Comparison of ENCODE assay signal across 26 cellular contexts in genomic region chr21:46366966-46367365, GRCh38.
"Had no signal": no experiment of that assay in that cellular context is flagged by ENCODE, and none has a peak within 500 bp of the region (broad histone marks: within the 10 kb centered on the region; RNA-seq: fewer than 3 reads in every experiment).

No MANE protein-coding gene starts in this region.

- H3K4me3 ChIP-seq: neural progenitor cell, pancreas, prostate gland, right atrium auricular region, right lobe of liver, sigmoid colon, stomach, thoracic aorta, thyroid gland, tibial nerve, upper lobe of left lung, vagina had no signal

- H3K27ac Mint-ChIP-seq: natural killer cell treated with Interleukin-12 subunit alpha and Interleukin-12 subunit beta and Interleukin-15 and Interleukin-18, amount 100 ng/mL, for 72 hours; neural progenitor cell; stimulated activated effector memory CD8-positive, alpha-beta T cell treated with anti-CD3 and anti-CD28 coated beads, Interleukin-12 subunit alpha, Interleukin-12 subunit beta, amount 100 ng/mL, for 72 hours; stimulated activated naive B cell treated with anti-CD40 and anti-IgM and Interleukin-4, amounts not matched to agents 10 μg/mL and 1 μg/mL and 100 μg/mL, for 72 hours; stimulated activated naive CD8-positive, alpha-beta T cell treated with anti-CD3 and anti-CD28 coated beads, Interleukin-15, Interleukin-2, amounts not matched to agents 100 ng/mL and 50 ng/mL, for 24 hours had no signal

- H3K9me3 ChIP-seq: pancreas, prostate gland, right atrium auricular region, right lobe of liver, sigmoid colon, stomach, thoracic aorta, thyroid gland, tibial nerve, upper lobe of left lung, vagina had no signal

- H3K4me3 Mint-ChIP-seq: natural killer cell treated with Interleukin-12 subunit alpha and Interleukin-12 subunit beta and Interleukin-15 and Interleukin-18, amount 100 ng/mL, for 72 hours; neural progenitor cell; stimulated activated effector memory CD8-positive, alpha-beta T cell treated with anti-CD3 and anti-CD28 coated beads, Interleukin-12 subunit alpha, Interleukin-12 subunit beta, amount 100 ng/mL, for 72 hours; stimulated activated naive B cell treated with anti-CD40 and anti-IgM and Interleukin-4, amounts not matched to agents 10 μg/mL and 1 μg/mL and 100 μg/mL, for 72 hours; stimulated activated naive CD8-positive, alpha-beta T cell treated with anti-CD3 and anti-CD28 coated beads, Interleukin-15, Interleukin-2, amounts not matched to agents 100 ng/mL and 50 ng/mL, for 24 hours had no signal

- H3K9me3 Mint-ChIP-seq: naive thymus-derived CD8-positive, alpha-beta T cell; natural killer cell treated with Interleukin-12 subunit alpha and Interleukin-12 subunit beta and Interleukin-15 and Interleukin-18, amount 100 ng/mL, for 72 hours; neural progenitor cell; stimulated activated effector memory CD8-positive, alpha-beta T cell treated with anti-CD3 and anti-CD28 coated beads, Interleukin-12 subunit alpha, Interleukin-12 subunit beta, amount 100 ng/mL, for 72 hours; stimulated activated naive B cell treated with anti-CD40 and anti-IgM and Interleukin-4, amounts not matched to agents 10 μg/mL and 1 μg/mL and 100 μg/mL, for 72 hours; stimulated activated naive CD8-positive, alpha-beta T cell treated with anti-CD3 and anti-CD28 coated beads, Interleukin-15, Interleukin-2, amounts not matched to agents 100 ng/mL and 50 ng/mL, for 24 hours had no signal

- H3K4me2 ChIP-seq: neural progenitor cell had no signal

- H3K4me1 Mint-ChIP-seq: neural progenitor cell had no signal

- H3K4me1 ChIP-seq: neural progenitor cell, pancreas, prostate gland, right lobe of liver, sigmoid colon, stomach, thyroid gland, tibial nerve, vagina had no signal

- H2AFZ ChIP-seq: neural progenitor cell had no signal

- H3K36me3 ChIP-seq: neural progenitor cell had no signal

- H3K27ac ChIP-seq: neural progenitor cell, pancreas, prostate gland, right atrium auricular region, right lobe of liver, sigmoid colon, stomach, thoracic aorta, thyroid gland, tibial nerve, upper lobe of left lung, vagina had no signal

- H3K27me3 ChIP-seq: neural progenitor cell, pancreas, right atrium auricular region, right lobe of liver, sigmoid colon, stomach, thyroid gland, tibial nerve, upper lobe of left lung, vagina had no signal

- H3K27me3 Mint-ChIP-seq: naive thymus-derived CD8-positive, alpha-beta T cell; natural killer cell treated with Interleukin-12 subunit alpha and Interleukin-12 subunit beta and Interleukin-15 and Interleukin-18, amount 100 ng/mL, for 72 hours; stimulated activated naive B cell treated with anti-CD40 and anti-IgM and Interleukin-4, amounts not matched to agents 10 μg/mL and 1 μg/mL and 100 μg/mL, for 72 hours; stimulated activated naive CD8-positive, alpha-beta T cell treated with anti-CD3 and anti-CD28 coated beads, Interleukin-15, Interleukin-2, amounts not matched to agents 100 ng/mL and 50 ng/mL, for 24 hours had no signal

- ATAC-seq: naive thymus-derived CD8-positive, alpha-beta T cell; natural killer cell treated with Interleukin-12 subunit alpha and Interleukin-12 subunit beta and Interleukin-15 and Interleukin-18, amount 100 ng/mL, for 72 hours; pancreas; right lobe of liver; stimulated activated effector memory CD8-positive, alpha-beta T cell treated with anti-CD3 and anti-CD28 coated beads, Interleukin-12 subunit alpha, Interleukin-12 subunit beta, amount 100 ng/mL, for 72 hours; stimulated activated naive B cell treated with anti-CD40 and anti-IgM and Interleukin-4, amounts not matched to agents 10 μg/mL and 1 μg/mL and 100 μg/mL, for 72 hours had no signal

- DNase-seq: occipital lobe; pancreas; retina; right lobe of liver; sigmoid colon; small intestine; stimulated activated CD4-positive, alpha-beta T cell treated with anti-CD3 and anti-CD28 coated beads, Interleukin-15, amount 100 ng/mL, for 24 hours; stimulated activated CD4-positive, alpha-beta T cell treated with anti-CD3 and anti-CD28 coated beads, Interleukin-2, amount 100 ng/mL, for 24 hours; stimulated activated CD4-positive, alpha-beta T cell treated with anti-CD3 and anti-CD28 coated beads, Interleukin-2, amount 100 ng/mL, for 48 hours; stimulated activated CD4-positive, alpha-beta T cell treated with anti-CD3 and anti-CD28 coated beads, Interleukin-4, amount 100 ng/mL, for 24 hours; stimulated activated naive B cell treated with anti-CD40 and anti-IgM and Interleukin-4, amounts not matched to agents 10 μg/mL and 1 μg/mL and 100 μg/mL, for 72 hours; stimulated activated naive CD4-positive, alpha-beta T cell treated with Interleukin-2 at 50 U/mL for 16 hours; stomach; thyroid gland; trophoblast cell; upper lobe of left lung had no signal
